Comparison of ENCODE assay signal across 9 cellular contexts in the genomic region with DNA sequence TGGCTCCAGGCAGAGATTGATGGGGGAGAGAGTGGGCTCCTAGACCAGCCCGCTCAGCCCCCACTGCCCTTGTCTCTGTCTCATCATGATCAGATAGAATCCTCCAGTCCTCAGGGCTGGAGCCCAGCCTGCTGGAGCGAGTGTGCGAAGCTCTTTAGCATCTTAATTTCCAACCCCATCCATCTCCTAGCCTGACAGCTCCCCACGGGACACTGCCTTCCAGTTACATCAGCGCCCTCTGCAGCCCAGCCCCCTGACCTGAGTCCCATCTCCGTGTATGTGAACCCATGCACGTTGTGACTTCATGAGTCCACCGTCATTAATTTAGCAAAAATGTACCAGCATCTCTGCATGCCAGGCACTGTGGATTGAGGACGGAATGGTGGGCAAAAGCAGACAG. TPM values are rescaled to one million over a fixed set of nuclear protein-coding genes. Genes with fewer than 3 reads are reported as not detected.
A peak's percentile ranks its signal among the peaks of the same experiment; 100 is the strongest.
DNase-seq lines count a peak whose midpoint lies in the region; ATAC-seq, FAIRE-seq and TF ChIP-seq lines count a peak whose summit lies in the region.
"Had no signal": no experiment of that assay in that cellular context is flagged by ENCODE, and none has a peak within 500 bp of the region (broad histone marks: within the 10 kb centered on the region; RNA-seq: fewer than 3 reads in every experiment).

No MANE protein-coding gene starts in this region.

- peak overlapping the region; percentile 57 for H3K4me3 Mint-ChIP-seq in nephron progenitor cell

- ATAC-seq in HG02642 (IDR thresholded peaks at IDR 0.05; ENCODE audit: poor library complexity, unreplicated experiment) = no peak

- H3K36me3 Mint-ChIP-seq in nephron progenitor cell (ENCODE audit: low read depth) = no peaks in the 10 kb centered on the region

- DNase-seq in ELR (ENCODE audit: low read depth) (peak; percentile 42), M059J (ENCODE audit: low read depth) (peak; percentile 47), bronchial epithelial cell (ENCODE audit: low read depth) (no peak), nephron progenitor cell (peak; percentile 81), NCI-H1694 (lab: John Stamatoyannopoulos, UW) (no peak), NCI-H2107 (lab: John Stamatoyannopoulos, UW) (no peak), SW480 (ENCODE audit: low spot score) (no peak)
- DNase-seq: KG1 had no signal

- FAIRE-seq in bronchial epithelial cell (lab: Jason Lieb, UNC) = no peak

- no peaks in the 10 kb centered on the region for H3K36me3 ChIP-seq in bronchial epithelial cell (ENCODE audit: control insufficient read depth, insufficient read depth, low read length)

- no peaks in the 10 kb centered on the region for H3K27me3 Mint-ChIP-seq in nephron progenitor cell (ENCODE audit: low read depth, poor library complexity)

- H3K4me1 Mint-ChIP-seq in nephron progenitor cell = peaks cover 88% of the 10 kb centered on the region

- no peaks in the 10 kb centered on the region for H3K27me3 ChIP-seq in bronchial epithelial cell (ENCODE audit: control insufficient read depth, insufficient read depth, low read length)

- TF ChIP-seq CTCF in bronchial epithelial cell (IDR thresholded peaks at IDR 0.05; ENCODE audit: insufficient read depth, low read length, severe bottlenecking) = peak; percentile 34
- TF ChIP-seq CTCF in nephron progenitor cell (IDR thresholded peaks at IDR 0.05) = peak; percentile 35

- H3K27ac Mint-ChIP-seq in nephron progenitor cell = peak overlapping the region; percentile 13

- no peaks in the 10 kb centered on the region for H3K9me3 Mint-ChIP-seq in nephron progenitor cell

- no peak overlapping the region for H3K4me3 ChIP-seq in bronchial epithelial cell (ENCODE audit: low read depth, low read length)

RNA-seq across cellular contexts. Expression of gene P2RX3, which starts 2.1 kb away (rescaled TPM):
- not detected in 2 replicates for total RNA-seq in M059J (2014; rRNA removed; shearing (Covaris generic))
- total RNA-seq in bronchial epithelial cell = not detected in 2 replicates

RNA-seq across cellular contexts. Expression of gene SSRP1, which starts 4.5 kb away (rescaled TPM):
- total RNA-seq in M059J (2014; rRNA removed; shearing (Covaris generic)) = 96.0 and 145 TPM in 2 replicates
- total RNA-seq in bronchial epithelial cell = 96.6 and 100 TPM in 2 replicates

RNA-seq across cellular contexts. Expression of gene TNKS1BP1, which starts 15.5 kb away (rescaled TPM):
- 18.4 and 44.4 TPM in 2 replicates for total RNA-seq in M059J (2014; rRNA removed; shearing (Covaris generic))
- total RNA-seq in bronchial epithelial cell = 67.9 and 160 TPM in 2 replicates

RNA-seq across cellular contexts. Expression of gene PRG3, which starts 40.7 kb away (rescaled TPM):
- total RNA-seq in M059J (2014; rRNA removed; shearing (Covaris generic)) = not detected in 2 replicates
- not detected in 2 replicates for total RNA-seq in bronchial epithelial cell

RNA-seq across cellular contexts. Expression of gene PRG2, which starts 50.2 kb away (rescaled TPM):
- total RNA-seq in M059J (2014; rRNA removed; shearing (Covaris generic)) = 0.17 TPM in 1 of 2 replicates, not detected in the other
- total RNA-seq in bronchial epithelial cell = under 0.01 TPM in 1 of 2 replicates, not detected in the other

Comparison
In these comparisons a context has a peak if more than half of its experiments do, and no peak if none do; other contexts are left out.
1. DNase-seq: peak in ELR (single experiment), M059J (single experiment) and nephron progenitor cell (single experiment); none in bronchial epithelial cell (single experiment), NCI-H1694 (single experiment), NCI-H2107 (single experiment) and SW480 (single experiment).